23 cellular contexts compared by ENCODE assay signal in genomic region chr9:89361816-89362646, GRCh38. TPM values are rescaled to one million over a fixed set of nuclear protein-coding genes. Genes with fewer than 3 reads are reported as not detected.
DNase-seq lines count a peak whose midpoint lies in the region; ATAC-seq and TF ChIP-seq lines count a peak whose summit lies in the region.
"Had no signal": no experiment of that assay in that cellular context is flagged by ENCODE, and none has a peak within 500 bp of the region (broad histone marks: within the 10 kb centered on the region; RNA-seq: fewer than 3 reads in every experiment).

No MANE protein-coding gene starts in this region.

- peaks cover 50% of the 10 kb centered on the region for H3K36me3 Mint-ChIP-seq in activated naive CD4-positive, alpha-beta T cell treated with anti-CD3 and anti-CD28 coated beads, Interleukin-2, amount 10 ng/mL, durations not matched to agents 7 days and 5 days
- H3K36me3 Mint-ChIP-seq in brain (peaks cover 36% of the 10 kb centered on the region), naive B cell (peaks cover 10 to 22% of the 10 kb centered on the region in 2 donors)

- CTCF ChIA-PET in activated naive CD4-positive, alpha-beta T cell treated with anti-CD3 and anti-CD28 coated beads, Interleukin-2, amount 10 ng/mL, durations not matched to agents 7 days and 5 days (lab: Charles Lee): no interaction called here

- H3K27me3 Mint-ChIP-seq in activated naive CD4-positive, alpha-beta T cell treated with anti-CD3 and anti-CD28 coated beads, Interleukin-2, amount 10 ng/mL, durations not matched to agents 7 days and 5 days: no peaks in the 10 kb centered on the region
- H3K27me3 Mint-ChIP-seq in brain: no peaks in the 10 kb centered on the region
- H3K27me3 Mint-ChIP-seq in naive B cell: no peaks in the 10 kb centered on the region
- H3K27me3 Mint-ChIP-seq: IgD-negative memory B cell had no signal

- H3K27me3 ChIP-seq in aorta (ENCODE audit: control insufficient read depth in 1 of 2, insufficient read depth in 2 of 2, low read length in 1 of 2) (no peaks in the 10 kb centered on the region), testis (no peaks in the 10 kb centered on the region)
- H3K27me3 ChIP-seq: SJSA1, vagina had no signal

- TF ChIP-seq POLR2A in testis (IDR thresholded peaks at IDR 0.05): no peak

- 84 to 86% methylated on average over 9 of the region's 9 CpGs for WGBS in aorta, 2 donors
- WGBS in testis, 2 donors: 76 to 77% methylated on average over 6 to 9 of the region's 9 CpGs

- H3K4me1 ChIP-seq in aorta (ENCODE audit: control insufficient read depth in 1 of 2, insufficient read depth in 2 of 2, low read length in 2 of 2) (no peaks in the 10 kb centered on the region), testis (no peaks in the 10 kb centered on the region)

- peak overlapping the region; percentile 24 for H3K27ac Mint-ChIP-seq in activated naive CD4-positive, alpha-beta T cell treated with anti-CD3 and anti-CD28 coated beads, Interleukin-2, amount 10 ng/mL, durations not matched to agents 7 days and 5 days
- peak overlapping the region in 3 of 5 experiments; percentile 95 to 97 (median 95) for H3K27ac Mint-ChIP-seq in brain
- peak overlapping the region in 4 of 6 donors; percentile 10 to 75 (median 24) for H3K27ac Mint-ChIP-seq in naive B cell
- H3K27ac Mint-ChIP-seq: nephron progenitor cell had no signal

- intact Hi-C loops in aorta (cut with DNase I) (no loop called here), testis (cut with DNase I; ENCODE audit: low total_unique reads) (no loop called here)

- H3K27ac ChIP-seq in aorta (ENCODE audit: low read depth in 1 of 2, low read length in 2 of 2): no peak overlapping the region
- H3K27ac ChIP-seq in testis: no peak overlapping the region
- H3K27ac ChIP-seq: HL-60, PC-9, psoas muscle, SJSA1, vagina had no signal

- no peak for TF ChIP-seq CTCF in brain (conservative IDR thresholded peaks at IDR 0.05)
- no peak for TF ChIP-seq CTCF in testis (IDR thresholded peaks at IDR 0.05)

- H3K4me3 Mint-ChIP-seq in activated naive CD4-positive, alpha-beta T cell treated with anti-CD3 and anti-CD28 coated beads, Interleukin-2, amount 10 ng/mL, durations not matched to agents 7 days and 5 days: no peak overlapping the region
- H3K4me3 Mint-ChIP-seq in brain (no peak overlapping the region), naive B cell (no peak overlapping the region)
- H3K4me3 Mint-ChIP-seq: CD8-positive, alpha-beta T cell; IgD-negative memory B cell; nephron progenitor cell; T-helper 1 cell treated with Interleukin-12 subunit alpha and Interleukin-12 subunit beta and Interleukin-4 antibody, amounts not matched to agents 30 μg/mL and 1 μg/mL, for 36 hours had no signal

- H3K4me3 ChIP-seq in aorta (ENCODE audit: low read length in 2 of 2) (no peak overlapping the region), testis (no peak overlapping the region)
- H3K4me3 ChIP-seq: PC-9, psoas muscle, SJSA1, smooth muscle cell, vagina had no signal

- H3K9me3 ChIP-seq in aorta (ENCODE audit: control insufficient read depth, low read length): no peaks in the 10 kb centered on the region
- no peaks in the 10 kb centered on the region for H3K9me3 ChIP-seq in testis
- H3K9me3 ChIP-seq: psoas muscle, SJSA1, vagina had no signal

- no peaks in the 10 kb centered on the region for H3K9me3 Mint-ChIP-seq in activated naive CD4-positive, alpha-beta T cell treated with anti-CD3 and anti-CD28 coated beads, Interleukin-2, amount 10 ng/mL, durations not matched to agents 7 days and 5 days
- H3K9me3 Mint-ChIP-seq in brain (no peaks in the 10 kb centered on the region), naive B cell (no peaks in the 10 kb centered on the region)
- H3K9me3 Mint-ChIP-seq: CD8-positive, alpha-beta T cell; IgD-negative memory B cell; nephron progenitor cell; T-helper 1 cell treated with Interleukin-12 subunit alpha and Interleukin-12 subunit beta and Interleukin-4 antibody, amounts not matched to agents 30 μg/mL and 1 μg/mL, for 36 hours had no signal

- peaks cover 4% of the 10 kb centered on the region for H3K4me1 Mint-ChIP-seq in activated naive CD4-positive, alpha-beta T cell treated with anti-CD3 and anti-CD28 coated beads, Interleukin-2, amount 10 ng/mL, durations not matched to agents 7 days and 5 days
- peaks cover 31% of the 10 kb centered on the region for H3K4me1 Mint-ChIP-seq in brain
- H3K4me1 Mint-ChIP-seq in naive B cell: peaks cover 0 to 4% (median 0%) of the 10 kb centered on the region in 3 donors

- DNase-seq in activated naive CD4-positive, alpha-beta T cell treated with anti-CD3 and anti-CD28 coated beads, Interleukin-2, amount 10 ng/mL, durations not matched to agents 7 days and 5 days: peak; percentile 19
- no peak for DNase-seq in activated naive CD4-positive, alpha-beta T cell (lab: John Stamatoyannopoulos, UW)
- no peak for DNase-seq in naive B cell
- peak; percentile 27 to 32 for DNase-seq in aorta
- DNase-seq in HUDEP-2 (lab: John Stamatoyannopoulos, UW; ENCODE audit: unreplicated experiment in 76 of 76): no peak
- no peak for DNase-seq in testis
- DNase-seq in AG08395 (ENCODE audit: low spot score): no peak
- DNase-seq: activated gamma-delta T cell treated with Interleukin-2 at 50 U/mL for 16 hours; DMS79; NCI-H146; NCI-H2227 treated with DMSO at 0.1 percent for 48 hours; nephron progenitor cell; PC-9; psoas muscle; stimulated activated CD4-positive, alpha-beta T cell treated with anti-CD3 and anti-CD28 coated beads, Interleukin-4, amount 100 ng/mL, for 4 hours had no signal

- H3K36me3 ChIP-seq in aorta (ENCODE audit: control insufficient read depth in 1 of 2, insufficient read depth in 2 of 2, low read length in 1 of 2): peaks cover 0 to 15% of the 10 kb centered on the region in 2 donors
- H3K36me3 ChIP-seq in testis (ENCODE audit: low read depth, missing control alignments): no peaks in the 10 kb centered on the region

- no peak for ATAC-seq in naive B cell (ENCODE audit: low read depth in 2 of 2)
- no peak for ATAC-seq in aorta (ENCODE audit: low FRiP score)
- ATAC-seq: CD8-positive, alpha-beta T cell; psoas muscle had no signal

RNA-seq across cellular contexts. Expression of gene SECISBP2, which starts 43.7 kb away (rescaled TPM):
- polyA plus RNA-seq in brain (ENCODE audit: insufficient read depth, low read depth, low replicate concordance): 39.1 TPM
- polyA plus RNA-seq in naive B cell (ENCODE audit: low read depth in 6 of 6): 10 to 100 TPM; 15.4 to 39.3 (median 28.2) TPM
- 10 to 100 TPM; 47.2 to 49.0 TPM for total RNA-seq in aorta
- polyA plus RNA-seq in aorta: 10 to 100 TPM in 1 of 2 donors, 1 to 10 TPM in 1; 7.0 to 29.9 TPM
- total RNA-seq in testis: 100 to 1,000 TPM; 127 to 176 TPM
- 145 TPM for polyA plus RNA-seq in testis (ENCODE audit: insufficient read depth, low read depth, low replicate concordance)

RNA-seq across cellular contexts. Expression of gene CKS2, which starts 51.0 kb away (rescaled TPM):
- polyA plus RNA-seq in brain (ENCODE audit: insufficient read depth, low read depth, low replicate concordance) (220 TPM), naive B cell (ENCODE audit: low read depth in 6 of 6) (10 to 100 TPM; 22.9 to 46.9 (median 39.0) TPM), aorta (10 to 100 TPM in 1 of 2 donors, 1 to 10 TPM in 1; 5.7 to 14.9 TPM), testis (ENCODE audit: insufficient read depth, low read depth, low replicate concordance) (415 TPM)
- total RNA-seq in aorta (1 to 10 TPM; 5.4 to 8.9 TPM), testis (100 to 1,000 TPM; 200 to 222 TPM)

Comparison
In these comparisons a context has a peak if more than half of its experiments do, and no peak if none do; other contexts are left out.
1. DNase-seq: peak in activated naive CD4-positive, alpha-beta T cell treated with anti-CD3 and anti-CD28 coated beads, Interleukin-2, amount 10 ng/mL, durations not matched to agents 7 days and 5 days (single experiment) and aorta (2 of 2); none in activated naive CD4-positive, alpha-beta T cell (0 of 4), naive B cell (single experiment), HUDEP-2 (0 of 76), testis (single experiment) and AG08395 (single experiment).
2. H3K27ac Mint-ChIP-seq: peak in every context shown above with its lines; median percentile 95 in brain; 24 in activated naive CD4-positive, alpha-beta T cell treated with anti-CD3 and anti-CD28 coated beads, Interleukin-2, amount 10 ng/mL, durations not matched to agents 7 days and 5 days; 24 in naive B cell.